Comparison of ENCODE assay signal across 16 cellular contexts in genomic region chr12:9701380-9702154, GRCh38. TPM values are rescaled to one million over a fixed set of nuclear protein-coding genes. Genes with fewer than 3 reads are reported as not detected.
DNase-seq lines count a peak whose midpoint lies in the region; ATAC-seq and TF ChIP-seq lines count a peak whose summit lies in the region.
"Had no signal": no experiment of that assay in that cellular context is flagged by ENCODE, and none has a peak within 500 bp of the region (broad histone marks: within the 10 kb centered on the region; RNA-seq: fewer than 3 reads in every experiment).

No MANE protein-coding gene starts in this region.

- peak overlapping the region; percentile 59 for H3K27ac ChIP-seq in KOPT-K1 (ENCODE audit: low read depth, low read length, poor library complexity, severe bottlenecking)
- H3K27ac ChIP-seq: 22Rv1, gastrocnemius medialis had no signal

- TF ChIP-seq CTCF in osteocyte (IDR thresholded peaks at IDR 0.05): no peak

- H3K27me3 Mint-ChIP-seq in T-helper 1 cell treated with Interleukin-12 subunit alpha and Interleukin-12 subunit beta and Interleukin-4 antibody, amounts not matched to agents 30 μg/mL and 1 μg/mL, for 36 hours (ENCODE audit: low read depth): no peaks in the 10 kb centered on the region
- H3K27me3 Mint-ChIP-seq in osteocyte (ENCODE audit: unreplicated experiment): peaks cover 30% of the 10 kb centered on the region

- H3K4me3 Mint-ChIP-seq in T-helper 1 cell treated with Interleukin-12 subunit alpha and Interleukin-12 subunit beta and Interleukin-4 antibody, amounts not matched to agents 30 μg/mL and 1 μg/mL, for 36 hours: peak overlapping the region; percentile 71
- peak overlapping the region; percentile 72 for H3K4me3 Mint-ChIP-seq in stimulated activated effector memory CD8-positive, alpha-beta T cell treated with anti-CD3 and anti-CD28 coated beads, Interleukin-12 subunit alpha, Interleukin-12 subunit beta, amount 100 ng/mL, for 72 hours
- H3K4me3 Mint-ChIP-seq in osteocyte (ENCODE audit: unreplicated experiment): no peak overlapping the region

- no peaks in the 10 kb centered on the region for H3K36me3 ChIP-seq in KOPT-K1 (ENCODE audit: insufficient read depth, low read length)
- H3K36me3 ChIP-seq: gastrocnemius medialis, right atrium auricular region had no signal

- H3K36me3 Mint-ChIP-seq in T-helper 1 cell treated with Interleukin-12 subunit alpha and Interleukin-12 subunit beta and Interleukin-4 antibody, amounts not matched to agents 30 μg/mL and 1 μg/mL, for 36 hours (ENCODE audit: low read depth): peaks cover 44% of the 10 kb centered on the region
- H3K36me3 Mint-ChIP-seq in stimulated activated effector memory CD8-positive, alpha-beta T cell treated with anti-CD3 and anti-CD28 coated beads, Interleukin-12 subunit alpha, Interleukin-12 subunit beta, amount 100 ng/mL, for 72 hours: peaks cover 65% of the 10 kb centered on the region
- H3K36me3 Mint-ChIP-seq in osteocyte (ENCODE audit: unreplicated experiment): peaks cover 6% of the 10 kb centered on the region

- peaks cover 69% of the 10 kb centered on the region for H3K4me1 Mint-ChIP-seq in T-helper 1 cell treated with Interleukin-12 subunit alpha and Interleukin-12 subunit beta and Interleukin-4 antibody, amounts not matched to agents 30 μg/mL and 1 μg/mL, for 36 hours (ENCODE audit: low read depth)
- peaks cover 73% of the 10 kb centered on the region for H3K4me1 Mint-ChIP-seq in stimulated activated effector memory CD8-positive, alpha-beta T cell treated with anti-CD3 and anti-CD28 coated beads, Interleukin-12 subunit alpha, Interleukin-12 subunit beta, amount 100 ng/mL, for 72 hours
- no peaks in the 10 kb centered on the region for H3K4me1 Mint-ChIP-seq in osteocyte (ENCODE audit: unreplicated experiment)

- peak overlapping the region; percentile 95 for H3K27ac Mint-ChIP-seq in T-helper 1 cell treated with Interleukin-12 subunit alpha and Interleukin-12 subunit beta and Interleukin-4 antibody, amounts not matched to agents 30 μg/mL and 1 μg/mL, for 36 hours
- peak overlapping the region; percentile 95 for H3K27ac Mint-ChIP-seq in stimulated activated effector memory CD8-positive, alpha-beta T cell treated with anti-CD3 and anti-CD28 coated beads, Interleukin-12 subunit alpha, Interleukin-12 subunit beta, amount 100 ng/mL, for 72 hours
- no peak overlapping the region for H3K27ac Mint-ChIP-seq in osteocyte (ENCODE audit: unreplicated experiment)

- peak; percentile 78 for ATAC-seq in stimulated activated effector memory CD8-positive, alpha-beta T cell treated with anti-CD3 and anti-CD28 coated beads, Interleukin-12 subunit alpha, Interleukin-12 subunit beta, amount 100 ng/mL, for 72 hours
- no peak for ATAC-seq in HG02885 (IDR thresholded peaks at IDR 0.05; ENCODE audit: poor library complexity, unreplicated experiment)
- ATAC-seq: gastrocnemius medialis had no signal

- peaks cover 27% of the 10 kb centered on the region for H3K9me3 Mint-ChIP-seq in T-helper 1 cell treated with Interleukin-12 subunit alpha and Interleukin-12 subunit beta and Interleukin-4 antibody, amounts not matched to agents 30 μg/mL and 1 μg/mL, for 36 hours
- no peaks in the 10 kb centered on the region for H3K9me3 Mint-ChIP-seq in stimulated activated effector memory CD8-positive, alpha-beta T cell treated with anti-CD3 and anti-CD28 coated beads, Interleukin-12 subunit alpha, Interleukin-12 subunit beta, amount 100 ng/mL, for 72 hours
- H3K9me3 Mint-ChIP-seq in osteocyte (ENCODE audit: unreplicated experiment): peaks cover 25% of the 10 kb centered on the region

- DNase-seq in T-helper 1 cell (no peak), osteocyte (ENCODE audit: extremely low spot score, unreplicated experiment) (no peak), NCI-H2107 treated with DMSO at 0.1 percent for 48 hours (lab: John Stamatoyannopoulos, UW; ENCODE audit: unreplicated experiment) (no peak)
- peak; percentile 26 for DNase-seq in activated naive CD4-positive, alpha-beta T cell treated with anti-CD3 and anti-CD28 coated beads, Interleukin-2, amount 50 U/mL, for 16 hours
- no peak for DNase-seq in stimulated activated effector memory CD8-positive, alpha-beta T cell treated with anti-CD3 and anti-CD28 coated beads, Interleukin-12 subunit alpha, Interleukin-12 subunit beta, amount 100 ng/mL, for 72 hours (ENCODE audit: low spot score in 2 of 2)
- DNase-seq: gastrocnemius medialis, H7, NCI-H1694, NCI-H82 had no signal

- H3K9me3 ChIP-seq in KOPT-K1 (ENCODE audit: insufficient read depth, low read length, poor library complexity, severe bottlenecking): peaks cover 12% of the 10 kb centered on the region
- H3K9me3 ChIP-seq: gastrocnemius medialis had no signal

RNA-seq across cellular contexts. Expression of gene CLECL1, which starts 31.3 kb away (rescaled TPM):
- not detected in 2 replicates for total RNA-seq in osteocyte
- total RNA-seq: gastrocnemius medialis, H7, right atrium auricular region, SK-MEL-5, temporal lobe had no signal

RNA-seq across cellular contexts. Expression of gene CLEC2D, which starts 32.1 kb away (rescaled TPM):
- 7.4 and 10.0 TPM in 2 replicates for total RNA-seq in osteocyte

RNA-seq across cellular contexts. Expression of gene CD69, which starts 59.1 kb away (rescaled TPM):
- total RNA-seq in osteocyte: not detected in 2 replicates
- total RNA-seq: H7, SK-MEL-5 had no signal
